Comparison of ENCODE assay signal across 8 cellular contexts in genomic region chr12:26614217-26614616, GRCh38.
DNase-seq lines count a peak whose midpoint lies in the region; ATAC-seq and TF ChIP-seq lines count a peak whose summit lies in the region.

No MANE protein-coding gene starts in this region.

- H3K4me1 Mint-ChIP-seq in activated CD4-positive, alpha-beta T cell treated with anti-CD3 and anti-CD28 coated beads, Interleukin-2, amount 10 ng/mL, durations not matched to agents 7 days and 5 days, result no peaks in the 10 kb centered on the region
- H3K4me1 Mint-ChIP-seq in mesothelial cell of epicardium, result peaks cover 6% of the 10 kb centered on the region

- TF ChIP-seq CTCF in mesothelial cell of epicardium (IDR thresholded peaks at IDR 0.05; ENCODE audit: unreplicated experiment), result peak; percentile 35

- H3K27me3 Mint-ChIP-seq in activated CD4-positive, alpha-beta T cell treated with anti-CD3 and anti-CD28 coated beads, Interleukin-2, amount 10 ng/mL, durations not matched to agents 7 days and 5 days, result no peaks in the 10 kb centered on the region
- H3K27me3 Mint-ChIP-seq in mesothelial cell of epicardium (ENCODE audit: low read depth), result no peaks in the 10 kb centered on the region

- DNase-seq in activated CD4-positive, alpha-beta T cell treated with anti-CD3 and anti-CD28 coated beads, Interleukin-2, amount 10 ng/mL, durations not matched to agents 7 days and 5 days, result peak; percentile 17
- no peak for DNase-seq in activated CD4-positive, alpha-beta T cell treated with anti-CD3 and anti-CD28 coated beads, Interleukin-2, amount 50 U/mL, for 4 hours
- peak; percentile 12 for DNase-seq in NCI-H748 treated with DMSO at 0.1 percent for 48 hours (lab: John Stamatoyannopoulos, UW)
- DNase-seq in cerebellum (ENCODE audit: low spot score), result peak; percentile 34
- DNase-seq in mesothelial cell of epicardium (ENCODE audit: low spot score in 2 of 2, unreplicated experiment in 2 of 2), result no peak
- DNase-seq in NCI-H187 treated with DMSO at 0.1 percent for 48 hours (lab: John Stamatoyannopoulos, UW), result no peak

- CTCF ChIA-PET in activated CD4-positive, alpha-beta T cell treated with anti-CD3 and anti-CD28 coated beads, Interleukin-2, amount 10 ng/mL, durations not matched to agents 7 days and 5 days (lab: Charles Lee), result interaction anchor here (1.5 kb wide), 1 partner anchor 38 kb away, joined by 3 read pairs; no protein-coding TSS in a partner anchor

- no peaks in the 10 kb centered on the region for H3K9me3 Mint-ChIP-seq in activated CD4-positive, alpha-beta T cell treated with anti-CD3 and anti-CD28 coated beads, Interleukin-2, amount 10 ng/mL, durations not matched to agents 7 days and 5 days
- H3K9me3 Mint-ChIP-seq in mesothelial cell of epicardium, result no peaks in the 10 kb centered on the region

- H3K36me3 Mint-ChIP-seq in activated CD4-positive, alpha-beta T cell treated with anti-CD3 and anti-CD28 coated beads, Interleukin-2, amount 10 ng/mL, durations not matched to agents 7 days and 5 days (ENCODE audit: low read depth), result peaks cover 1% of the 10 kb centered on the region
- peaks cover 4% of the 10 kb centered on the region for H3K36me3 Mint-ChIP-seq in mesothelial cell of epicardium

- no peak overlapping the region for H3K4me3 Mint-ChIP-seq in activated CD4-positive, alpha-beta T cell treated with anti-CD3 and anti-CD28 coated beads, Interleukin-2, amount 10 ng/mL, durations not matched to agents 7 days and 5 days
- no peak overlapping the region for H3K4me3 Mint-ChIP-seq in mesothelial cell of epicardium

- POLR2A ChIA-PET in activated CD4-positive, alpha-beta T cell treated with anti-CD3 and anti-CD28 coated beads, Interleukin-2, amount 10 ng/mL, durations not matched to agents 7 days and 5 days (lab: Charles Lee), result no interaction called here

- no peak for ATAC-seq in GM21526 (IDR thresholded peaks at IDR 0.05; ENCODE audit: low FRiP score, unreplicated experiment)
- no peak for ATAC-seq in GM18502 (IDR thresholded peaks at IDR 0.05; ENCODE audit: poor library complexity, unreplicated experiment)

- no peak overlapping the region for H3K27ac Mint-ChIP-seq in activated CD4-positive, alpha-beta T cell treated with anti-CD3 and anti-CD28 coated beads, Interleukin-2, amount 10 ng/mL, durations not matched to agents 7 days and 5 days
- no peak overlapping the region for H3K27ac Mint-ChIP-seq in mesothelial cell of epicardium

Comparison
In these comparisons a context has a peak if more than half of its experiments do, and no peak if none do; other contexts are left out.
1. DNase-seq: peak in activated CD4-positive, alpha-beta T cell treated with anti-CD3 and anti-CD28 coated beads, Interleukin-2, amount 10 ng/mL, durations not matched to agents 7 days and 5 days (single experiment), NCI-H748 treated with DMSO at 0.1 percent for 48 hours (single experiment) and cerebellum (single experiment); none in activated CD4-positive, alpha-beta T cell treated with anti-CD3 and anti-CD28 coated beads, Interleukin-2, amount 50 U/mL, for 4 hours (0 of 2), mesothelial cell of epicardium (0 of 2) and NCI-H187 treated with DMSO at 0.1 percent for 48 hours (single experiment).